In genomic region chr17:39981207-39982068, GRCh38 we compare ENCODE assay signal across 8 cellular contexts. TPM values are rescaled to one million over a fixed set of nuclear protein-coding genes. Genes with fewer than 3 reads are reported as not detected.
DNase-seq lines count a peak whose midpoint lies in the region; ATAC-seq and TF ChIP-seq lines count a peak whose summit lies in the region.

No MANE protein-coding gene starts in this region.

- H3K4me3 Mint-ChIP-seq in type B pancreatic cell: peak overlapping the region; percentile 91

- H3K9me3 Mint-ChIP-seq in type B pancreatic cell: no peaks in the 10 kb centered on the region

- DNase-seq in LNCaP clone FGC (ENCODE audit: low read depth) (no peak), brain microvascular endothelial cell (no peak), right lobe of liver (no peak), type B pancreatic cell (ENCODE audit: extremely low spot score, unreplicated experiment) (no peak), DMS 273 (lab: John Stamatoyannopoulos, UW; ENCODE audit: unreplicated experiment) (no peak)
- DNase-seq in stimulated activated CD4-positive, alpha-beta T cell treated with anti-CD3 and anti-CD28 coated beads, Interleukin-4, amount 100 ng/mL, for 1 hour: no peak

- in situ Hi-C loops in brain microvascular endothelial cell (cut with HindIII; ENCODE audit: low pct_ligation_motif_present, low sequenced_read_pairs): no loop called here

- ATAC-seq in right lobe of liver (peak in 3 of 4 donors; percentile 2 to 3 (median 3)), GM21529 (IDR thresholded peaks at IDR 0.05; ENCODE audit: unreplicated experiment) (no peak)

- intact Hi-C loops in right lobe of liver (cut with DNase I): no loop called here

- H3K4me1 Mint-ChIP-seq in type B pancreatic cell (ENCODE audit: unreplicated experiment): peaks cover 16% of the 10 kb centered on the region

- peak overlapping the region; percentile 99 for H3K9ac ChIP-seq in BLaER1

- H4K20me1 ChIP-seq in BLaER1: peaks cover 56% of the 10 kb centered on the region

- H3K4me3 ChIP-seq in BLaER1 (peak overlapping the region; percentile 98), LNCaP clone FGC (ENCODE audit: low read depth, low read length) (peak overlapping the region; percentile 92), brain microvascular endothelial cell (ENCODE audit: low read depth, low read length) (peak overlapping the region; percentile 97), right lobe of liver (peak overlapping the region; percentile 91 to 93 (median 92))

- H3K36me3 ChIP-seq in BLaER1 (peaks cover 34% of the 10 kb centered on the region), brain microvascular endothelial cell (replicated peaks) (peaks cover 29% of the 10 kb centered on the region), right lobe of liver (peaks cover 0 to 23% (median 18%) of the 10 kb centered on the region in 4 donors)

- 1% methylated on average over 11 of the region's 20 CpGs for WGBS in right lobe of liver (ENCODE audit: insufficient coverage, low coverage, low lambda C conversion rate, missing lambda C conversion rate)

- peak overlapping the region; percentile 97 for H3K27ac Mint-ChIP-seq in type B pancreatic cell

- peaks cover 27% of the 10 kb centered on the region for H3K4me1 ChIP-seq in BLaER1
- peaks cover 0 to 14% (median 6%) of the 10 kb centered on the region in 4 donors for H3K4me1 ChIP-seq in right lobe of liver

- no peaks in the 10 kb centered on the region for H3K9me3 ChIP-seq in BLaER1
- H3K9me3 ChIP-seq in right lobe of liver: no peaks in the 10 kb centered on the region

- H3K27me3 ChIP-seq in BLaER1 (no peaks in the 10 kb centered on the region), brain microvascular endothelial cell (replicated peaks) (no peaks in the 10 kb centered on the region), right lobe of liver (no peaks in the 10 kb centered on the region)

- H3K27ac ChIP-seq in BLaER1: peak overlapping the region; percentile 99
- H3K27ac ChIP-seq in brain microvascular endothelial cell: peak overlapping the region; percentile 94
- peak overlapping the region; percentile 77 to 92 (median 81) for H3K27ac ChIP-seq in right lobe of liver

- H3K36me3 Mint-ChIP-seq in type B pancreatic cell: peaks cover 6% of the 10 kb centered on the region

- H3K4me2 ChIP-seq in BLaER1: peak overlapping the region; percentile 93

- peaks cover 11% of the 10 kb centered on the region for H3K27me3 Mint-ChIP-seq in type B pancreatic cell

- TF ChIP-seq POLR2A in right lobe of liver (IDR thresholded peaks at IDR 0.05): no peak

- TF ChIP-seq CTCF in LNCaP clone FGC (IDR thresholded peaks at IDR 0.05; ENCODE audit: control insufficient read depth, extremely low read depth, insufficient read depth) (no peak), brain microvascular endothelial cell (IDR thresholded peaks at IDR 0.05; ENCODE audit: low read depth, low read length, missing control alignments) (peak; percentile 22), right lobe of liver (IDR thresholded peaks at IDR 0.05) (no peak), type B pancreatic cell (conservative IDR thresholded peaks at IDR 0.05) (no peak)

RNA-seq across cellular contexts. Expression of gene PSMD3, which starts 0.8 kb away (rescaled TPM):
- total RNA-seq in right lobe of liver (10 to 100 TPM; 58.3 to 85.3 (median 67.4) TPM), type B pancreatic cell (ENCODE audit: low replicate concordance) (110 and 116 TPM in 2 replicates)

RNA-seq across cellular contexts. Expression of gene GSDMA, which starts 18.6 kb away (rescaled TPM):
- total RNA-seq in right lobe of liver: under 1 TPM in 2 of 6 experiments, not detected in 4; 0.42 to 0.99 TPM
- total RNA-seq in type B pancreatic cell (ENCODE audit: low replicate concordance): not detected in 2 replicates

RNA-seq across cellular contexts. Expression of gene CSF3, which starts 33.8 kb away (rescaled TPM):
- under 1 TPM in 1 of 6 experiments, not detected in 5; 0.31 TPM for total RNA-seq in right lobe of liver
- total RNA-seq in type B pancreatic cell (ENCODE audit: low replicate concordance): not detected in 2 replicates

RNA-seq across cellular contexts. Expression of gene LRRC3C, which starts 53.9 kb away (rescaled TPM):
- total RNA-seq in right lobe of liver (not detected), type B pancreatic cell (ENCODE audit: low replicate concordance) (not detected in 2 replicates)

RNA-seq across cellular contexts. Expression of gene ORMDL3, which starts 54.0 kb away (rescaled TPM):
- total RNA-seq in right lobe of liver: 100 to 1,000 TPM; 105 to 174 (median 128) TPM
- 59.8 and 82.7 TPM in 2 replicates for total RNA-seq in type B pancreatic cell (ENCODE audit: low replicate concordance)
